ENCODE assay signal across 31 cellular contexts in genomic region chr1:19725606-19726005, GRCh38.
"Had no signal": no experiment of that assay in that cellular context is flagged by ENCODE, and none has a peak within 500 bp of the region (broad histone marks: within the 10 kb centered on the region; RNA-seq: fewer than 3 reads in every experiment).

No MANE protein-coding gene starts in this region.

- H3K36me3 ChIP-seq: cardiac muscle cell, SJCRH30 had no signal

- H3K27me3 ChIP-seq: adrenal gland, cardiac muscle cell, SJCRH30 had no signal

- H3K27ac ChIP-seq: adrenal gland, cardiac muscle cell, SJCRH30, SK-N-MC had no signal

- H3K4me3 ChIP-seq: adrenal gland, cardiac muscle cell, SJCRH30, SK-N-MC had no signal

- H3K9me3 ChIP-seq: adrenal gland had no signal

- DNase-seq: activated CD4-positive, alpha-beta memory T cell treated with anti-CD3 and anti-CD28 coated beads for 36 hours; activated CD4-positive, alpha-beta T cell treated with anti-CD3 and anti-CD28 coated beads for 4 hours; activated CD4-positive, alpha-beta T cell treated with anti-CD3 and anti-CD28 coated beads, Interleukin-2, amount 50 U/mL, for 1 hour; activated CD4-positive, CD25-positive, alpha-beta regulatory T cell treated with anti-CD3 and anti-CD28 coated beads, Interleukin-2, amount 50 U/mL, for 72 hours; activated CD8-positive, alpha-beta memory T cell treated with anti-CD3 and anti-CD28 coated beads, Interleukin-2, amount 50 U/mL, for 4 hours; activated gamma-delta T cell treated with Interleukin-2 at 50 U/mL for 16 hours; activated naive CD4-positive, alpha-beta T cell treated with anti-CD3 and anti-CD28 coated beads for 36 hours; activated T-cell treated with anti-CD3 and anti-CD28 coated beads for 4 hours; activated T-cell treated with anti-CD3 and anti-CD28 coated beads, Interleukin-2, amount 50 U/mL, for 4 hours; adrenal gland; KG1; MM.1S; MV-4-11; NCI-H1092; NCI-H1417; NCI-H146; NCI-H187 treated with DMSO at 0.1 percent for 48 hours; NCI-H2081; NCI-H2171 treated with DMSO at 0.1 percent for 48 hours; NCI-H2227 treated with DMSO at 0.1 percent for 48 hours; NCI-H446; NCI-H510A treated with DMSO at 0.1 percent for 48 hours; NCI-H526 treated with DMSO at 0.1 percent for 48 hours; NCI-H774; SHP77; SJCRH30 had no signal

- ATAC-seq: activated naive CD4-positive, alpha-beta T cell treated with anti-CD3 and anti-CD28 coated beads, Interleukin-2, amount 50 U/mL, for 72 hours; activated T-cell treated with anti-CD3 and anti-CD28 coated beads, Interleukin-2, amount 50 U/mL, for 4 hours; Panc1; WTC11 had no signal
